In genomic region chr9:83379045-83379444, GRCh38 we compare ENCODE assay signal across 25 cellular contexts.
DNase-seq lines count a peak whose midpoint lies in the region; ATAC-seq lines count a peak whose summit lies in the region.
"Had no signal": no experiment of that assay in that cellular context is flagged by ENCODE, and none has a peak within 500 bp of the region (broad histone marks: within the 10 kb centered on the region; RNA-seq: fewer than 3 reads in every experiment).

No MANE protein-coding gene starts in this region.

- in situ Hi-C loops in GM23248 (cut with MboI): no loop called here

- H3K4me2 ChIP-seq in GM23248 (ENCODE audit: unreplicated experiment): no peak overlapping the region
- H3K4me2 ChIP-seq: A549; BLaER1 treated with 17β-estradiol and CSF1 and Interleukin-3, amounts not matched to agents 10 nM and 100 nM; PC-9 had no signal

- H3K27ac ChIP-seq in GM23248: no peak overlapping the region
- H3K27ac ChIP-seq: A549; BLaER1 treated with 17β-estradiol and CSF1 and Interleukin-3, amounts not matched to agents 10 nM and 100 nM; PC-9 had no signal

- ATAC-seq in GM18861 (IDR thresholded peaks at IDR 0.05; ENCODE audit: unreplicated experiment): no peak
- ATAC-seq: A549, GM12878, HCT116, Right ventricle myocardium inferior had no signal

- no peaks in the 10 kb centered on the region for H3K36me3 ChIP-seq in GM23248 (ENCODE audit: low read depth)
- H3K36me3 ChIP-seq: BLaER1 treated with 17β-estradiol and CSF1 and Interleukin-3, amounts not matched to agents 10 nM and 100 nM; MG63 had no signal

- no peaks in the 10 kb centered on the region for H4K20me1 ChIP-seq in GM23248 (ENCODE audit: insufficient read depth)
- H4K20me1 ChIP-seq: BLaER1 treated with 17β-estradiol and CSF1 and Interleukin-3, amounts not matched to agents 10 nM and 100 nM had no signal

- no peaks in the 10 kb centered on the region for H3K9me2 ChIP-seq in GM23248 (ENCODE audit: insufficient read depth)

- H3K9ac ChIP-seq in GM23248: no peak overlapping the region
- H3K9ac ChIP-seq: BLaER1 treated with 17β-estradiol and CSF1 and Interleukin-3, amounts not matched to agents 10 nM and 100 nM had no signal

- no peak overlapping the region for H2AFZ ChIP-seq in GM23248
- H2AFZ ChIP-seq: PC-9 had no signal

- no peak overlapping the region for H3K4me3 ChIP-seq in GM23248
- H3K4me3 ChIP-seq: A549; BLaER1 treated with 17β-estradiol and CSF1 and Interleukin-3, amounts not matched to agents 10 nM and 100 nM; GM12878; MG63; PC-9 had no signal

- no peaks in the 10 kb centered on the region for H3K4me1 ChIP-seq in GM23248 (ENCODE audit: insufficient read depth)
- H3K4me1 ChIP-seq: A549; BLaER1 treated with 17β-estradiol and CSF1 and Interleukin-3, amounts not matched to agents 10 nM and 100 nM had no signal

- H3K79me2 ChIP-seq in GM23248 (ENCODE audit: insufficient read depth): no peaks in the 10 kb centered on the region

- H3F3A ChIP-seq in GM23248 (ENCODE audit: insufficient read depth): no peaks in the 10 kb centered on the region

- no peaks in the 10 kb centered on the region for H3K9me3 ChIP-seq in GM23248 (ENCODE audit: low read depth)
- H3K9me3 ChIP-seq: MG63 had no signal

- DNase-seq in DMS 273 (lab: John Stamatoyannopoulos, UW; ENCODE audit: unreplicated experiment): peak; percentile 50
- peak; percentile 12 for DNase-seq in NCI-H1092 (lab: John Stamatoyannopoulos, UW)
- peak; percentile 77 for DNase-seq in NCI-H524 treated with DMSO at 0.1 percent for 48 hours (lab: John Stamatoyannopoulos, UW)
- DNase-seq in myocyte (ENCODE audit: low read depth): peak; percentile 33
- no peak for DNase-seq in NCI-H2227 treated with DMSO at 0.1 percent for 48 hours (lab: John Stamatoyannopoulos, UW)
- DNase-seq in GM23248: no peak
- DNase-seq: AML-193; CD4-positive, alpha-beta T cell; DMS79; EL; GDM1; IMR-90; KG1; MG63; NCI-H187 treated with DMSO at 0.1 percent for 48 hours; NCI-H2107; NCI-H345; PC-9; T-helper 1 cell had no signal

- no peaks in the 10 kb centered on the region for H3K27me3 ChIP-seq in GM23248 (replicated peaks; ENCODE audit: insufficient read depth)
- H3K27me3 ChIP-seq: BLaER1 treated with 17β-estradiol and CSF1 and Interleukin-3, amounts not matched to agents 10 nM and 100 nM; MG63 had no signal

Comparison
In these comparisons a context has a peak if more than half of its experiments do, and no peak if none do; other contexts are left out.
1. DNase-seq: peak in DMS 273 (single experiment), NCI-H1092 (single experiment), NCI-H524 treated with DMSO at 0.1 percent for 48 hours (single experiment) and myocyte (single experiment); none in NCI-H2227 treated with DMSO at 0.1 percent for 48 hours (single experiment) and GM23248 (single experiment).